Comparison of ENCODE assay signal across 1 cellular context in the genomic region with DNA sequence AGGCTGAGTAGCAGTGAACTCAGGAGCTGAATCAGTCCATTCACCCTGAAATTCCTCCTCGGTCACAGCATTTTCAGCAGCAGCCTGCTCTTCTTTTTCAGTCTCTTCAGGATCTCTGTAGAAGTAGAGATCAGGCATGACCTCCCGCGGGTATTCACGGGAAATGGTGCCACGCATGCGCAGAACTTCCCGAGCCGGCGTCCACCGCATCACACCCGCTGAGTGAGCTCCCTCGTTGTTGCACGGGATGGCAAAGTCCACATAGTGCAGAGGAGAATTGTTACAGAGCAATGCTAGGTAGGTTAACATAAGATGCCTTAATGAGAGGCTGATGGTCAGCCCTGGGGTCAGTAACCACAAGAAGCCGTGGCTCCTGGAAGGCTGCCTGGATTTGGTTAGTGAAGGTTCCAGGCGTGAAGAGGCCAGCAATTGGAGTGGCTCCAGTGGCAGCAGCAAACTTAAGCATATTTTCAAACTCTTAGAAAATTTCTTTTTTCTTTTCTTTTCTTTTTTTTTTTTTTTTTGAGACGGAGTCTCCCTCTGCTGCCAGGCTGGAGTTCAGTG.
TF ChIP-seq lines count a peak whose summit lies in the region.

No MANE protein-coding gene starts in this region.

TF ChIP-seq in HEK293T, 16 proteins besides CTCF, POLR2A, EP300 and RAD21 (continued from another document):
- TF ChIP-seq ELF4 (IDR thresholded peaks at IDR 0.05) (no peak), ARNT (IDR thresholded peaks at IDR 0.05) (no peak), FOXA1 (IDR thresholded peaks at IDR 0.05) (no peak), CTBP1 (IDR thresholded peaks at IDR 0.05; ENCODE audit: borderline replicate concordance) (no peak), TARDBP (IDR thresholded peaks at IDR 0.05) (no peak)
